ENCODE assay signal across 20 cellular contexts in genomic region chr2:152863826-152864225, GRCh38.
DNase-seq lines count a peak whose midpoint lies in the region; ATAC-seq, FAIRE-seq and TF ChIP-seq lines count a peak whose summit lies in the region.
"Had no signal": no experiment of that assay in that cellular context is flagged by ENCODE, and none has a peak within 500 bp of the region (broad histone marks: within the 10 kb centered on the region; RNA-seq: fewer than 3 reads in every experiment).

No MANE protein-coding gene starts in this region.

- POLR2A ChIA-PET in HepG2 (lab: Yijun Ruan, JAX): no interaction called here
- POLR2A ChIA-PET in K562 (lab: Yijun Ruan, JAX): no interaction called here

- in situ Hi-C loops in HepG2 (cut with HindIII; ENCODE audit: extremely low pct_ligation_motif_present, low pct_unique_long_range_greater_than_20kb): no loop called here
- in situ Hi-C loops in K562 (cut with MboI): no loop called here

- no peak overlapping the region for H3K27ac ChIP-seq in HepG2 (ENCODE audit: extremely low read length, insufficient read depth, low read length)
- no peak overlapping the region for H3K27ac ChIP-seq in right lobe of liver
- H3K27ac ChIP-seq in K562 (ENCODE audit: extremely low read depth, low read depth, low read length): no peak overlapping the region
- H3K27ac ChIP-seq in MM.1S (ENCODE audit: low read length): no peak overlapping the region
- H3K27ac ChIP-seq: 22Rv1; A549; BLaER1 treated with 17β-estradiol and CSF1 and Interleukin-3, amounts not matched to agents 10 nM and 100 nM; C4-2B had no signal

- WGBS in HepG2 (ENCODE audit: low lambda C conversion rate): 2% methylated on average over 1 of the region's 1 CpG
- 38% methylated on average over 1 of the region's 1 CpG for WGBS in right lobe of liver (ENCODE audit: insufficient coverage, low coverage, low lambda C conversion rate, missing lambda C conversion rate)
- WGBS in K562 (ENCODE audit: insufficient coverage, low coverage, missing lambda C conversion rate): 0% methylated on average over 1 of the region's 1 CpG

- H3K79me2 ChIP-seq in HepG2 (ENCODE audit: insufficient read depth, low read length) (no peaks in the 10 kb centered on the region), K562 (ENCODE audit: control insufficient read depth, insufficient read depth, low read length) (no peaks in the 10 kb centered on the region), MM.1S (ENCODE audit: low read length) (no peaks in the 10 kb centered on the region)

- no peaks in the 10 kb centered on the region for H3K27me3 ChIP-seq in HepG2 (ENCODE audit: control insufficient read depth in 1 of 2, insufficient read depth in 2 of 2, low read length in 2 of 2)
- H3K27me3 ChIP-seq in right lobe of liver: no peaks in the 10 kb centered on the region
- H3K27me3 ChIP-seq in K562 (ENCODE audit: control insufficient read depth in 2 of 2, insufficient read depth in 2 of 2, low read length in 2 of 2): no peaks in the 10 kb centered on the region
- no peaks in the 10 kb centered on the region for H3K27me3 ChIP-seq in MM.1S (replicated peaks; ENCODE audit: insufficient read depth, low read length)
- H3K27me3 ChIP-seq: BLaER1 treated with 17β-estradiol and CSF1 and Interleukin-3, amounts not matched to agents 10 nM and 100 nM had no signal

- H4K20me1 ChIP-seq in HepG2 (ENCODE audit: insufficient read depth, low read length) (no peaks in the 10 kb centered on the region), K562 (replicated peaks; ENCODE audit: control insufficient read depth, insufficient read depth, low read length) (no peaks in the 10 kb centered on the region), MM.1S (ENCODE audit: insufficient read depth, low read length) (no peaks in the 10 kb centered on the region)
- H4K20me1 ChIP-seq: BLaER1 treated with 17β-estradiol and CSF1 and Interleukin-3, amounts not matched to agents 10 nM and 100 nM had no signal

- CTCF ChIA-PET in HepG2 (lab: Yijun Ruan, JAX; ENCODE audit: low intra/inter-chr PET ratio, low total read pairs) (no interaction called here), K562 (lab: Yijun Ruan, JAX; ENCODE audit: low intra/inter-chr PET ratio) (no interaction called here)

- ATAC-seq in HepG2 (no peak), right lobe of liver (no peak), K562 (no peak)
- ATAC-seq: A549; CD8-positive, alpha-beta T cell had no signal

- H3K4me3 ChIP-seq in HepG2 (replicated peaks in 1 of 3; ENCODE audit: insufficient read depth in 1 of 3, low read depth in 2 of 3, low read length in 3 of 3): no peak overlapping the region
- no peak overlapping the region for H3K4me3 ChIP-seq in right lobe of liver
- H3K4me3 ChIP-seq in K562: no peak overlapping the region
- H3K4me3 ChIP-seq in MM.1S (ENCODE audit: low read length): no peak overlapping the region
- H3K4me3 ChIP-seq: A549; BLaER1 treated with 17β-estradiol and CSF1 and Interleukin-3, amounts not matched to agents 10 nM and 100 nM had no signal

- TF ChIP-seq RAD21 in HepG2 (CRISPR knock-in tag; IDR thresholded peaks at IDR 0.05) (no peak), K562 (CRISPR knock-in tag; conservative IDR thresholded peaks at IDR 0.05 in 1 of 2, IDR thresholded peaks at IDR 0.05 in 1 of 2) (no peak)

- TF ChIP-seq CTCF in HepG2 (CRISPR knock-in tag; IDR thresholded peaks at IDR 0.05) (no peak), right lobe of liver (IDR thresholded peaks at IDR 0.05) (no peak), K562 (IDR thresholded peaks at IDR 0.05 in 2 of 3, conservative IDR thresholded peaks at IDR 0.05 in 1 of 3; ENCODE audit: insufficient read depth in 2 of 3, low read depth in 1 of 3, low read length in 3 of 3) (no peak), MM.1S (IDR thresholded peaks at IDR 0.05; ENCODE audit: low read length) (no peak)

- no peaks in the 10 kb centered on the region for H3F3A ChIP-seq in MM.1S (ENCODE audit: insufficient read depth, low read length)

- H2AFZ ChIP-seq in HepG2 (ENCODE audit: low read length) (no peak overlapping the region), K562 (ENCODE audit: low read depth, low read length) (no peak overlapping the region), MM.1S (ENCODE audit: low read length) (no peak overlapping the region)

- H3K9ac ChIP-seq in HepG2 (ENCODE audit: insufficient read depth, low read depth, low read length) (no peak overlapping the region), K562 (ENCODE audit: insufficient read depth in 1 of 2, low read depth in 2 of 2, low read length in 2 of 2) (no peak overlapping the region), MM.1S (ENCODE audit: low read length) (no peak overlapping the region)
- H3K9ac ChIP-seq: BLaER1 treated with 17β-estradiol and CSF1 and Interleukin-3, amounts not matched to agents 10 nM and 100 nM had no signal

- no peak for TF ChIP-seq POLR2A in HepG2 (IDR thresholded peaks at IDR 0.05; ENCODE audit: insufficient read depth in 1 of 2, low read depth in 2 of 2, low read length in 2 of 2)
- no peak for TF ChIP-seq POLR2A in right lobe of liver (IDR thresholded peaks at IDR 0.05)
- no peak for TF ChIP-seq POLR2A in K562 (conservative IDR thresholded peaks at IDR 0.05)

- DNase-seq in HepG2 (ENCODE audit: low spot score) (no peak), right lobe of liver (no peak), K562 (ENCODE audit: extremely low read depth in 1 of 4, low spot score in 3 of 4) (no peak), activated T-cell treated with anti-CD3 and anti-CD28 coated beads for 4 hours (no peak), MM.1S (no peak)
- DNase-seq: AML-193; Caco-2; Calu3; CD4-positive, alpha-beta T cell; CD8-positive, alpha-beta T cell; DMS79 treated with DMSO at 0.1 percent for 48 hours; GF-D8 had no signal

- intact Hi-C loops in HepG2 (cut with micrococcal nuclease; ENCODE audit: unreplicated experiment) (no loop called here), right lobe of liver (cut with DNase I) (no loop called here), K562 (cut with micrococcal nuclease) (loop anchor here (5.0 kb wide), 1 partner anchor 653 kb away; no protein-coding TSS in a partner anchor)

- H3K36me3 ChIP-seq in HepG2 (replicated peaks in 1 of 2; ENCODE audit: control insufficient read depth in 1 of 2, insufficient read depth in 2 of 2, low read length in 2 of 2) (no peaks in the 10 kb centered on the region), right lobe of liver (no peaks in the 10 kb centered on the region), K562 (ENCODE audit: control insufficient read depth, insufficient read depth, low read length) (no peaks in the 10 kb centered on the region), MM.1S (replicated peaks; ENCODE audit: insufficient read depth, low read length) (no peaks in the 10 kb centered on the region)
- H3K36me3 ChIP-seq: BLaER1 treated with 17β-estradiol and CSF1 and Interleukin-3, amounts not matched to agents 10 nM and 100 nM had no signal

- H3K9me1 ChIP-seq in K562 (ENCODE audit: control insufficient read depth, insufficient read depth, low read length): no peaks in the 10 kb centered on the region

- H3K4me2 ChIP-seq in HepG2 (ENCODE audit: low read depth, low read length) (no peak overlapping the region), K562 (ENCODE audit: insufficient read depth, low read length) (no peak overlapping the region), MM.1S (ENCODE audit: low read depth, low read length) (no peak overlapping the region)
- H3K4me2 ChIP-seq: A549; BLaER1 treated with 17β-estradiol and CSF1 and Interleukin-3, amounts not matched to agents 10 nM and 100 nM had no signal

- TF ChIP-seq EP300 in HepG2 (IDR thresholded peaks at IDR 0.05; ENCODE audit: low read depth in 2 of 2, low read length in 2 of 2): no peak
- no peak for TF ChIP-seq EP300 in HepG2 (CRISPR knock-in tag; IDR thresholded peaks at IDR 0.05; ENCODE audit: borderline replicate concordance)
- no peak for TF ChIP-seq EP300 in K562 (IDR thresholded peaks at IDR 0.05; ENCODE audit: low read length)

- H3K4me1 ChIP-seq in HepG2 (ENCODE audit: insufficient read depth, low read length) (no peaks in the 10 kb centered on the region), right lobe of liver (no peaks in the 10 kb centered on the region), K562 (replicated peaks in 1 of 2; ENCODE audit: control insufficient read depth in 2 of 2, insufficient read depth in 2 of 2, low read length in 2 of 2) (no peaks in the 10 kb centered on the region), MM.1S (ENCODE audit: low read length) (no peaks in the 10 kb centered on the region)
- H3K4me1 ChIP-seq: A549, Caco-2 had no signal

- FAIRE-seq in HepG2 (lab: Jason Lieb, UNC) (no peak), K562 (lab: Jason Lieb, UNC) (no peak)
- FAIRE-seq: A549, D721Med, G401.6, GM12891, GM19239 had no signal

- no peaks in the 10 kb centered on the region for H3K9me2 ChIP-seq in MM.1S (replicated peaks; ENCODE audit: insufficient read depth, low read length)

- BruUV-seq in HepG2 (replicated peaks; lab: Mats Ljungman, UMichigan) (no TSS peak), K562 (replicated peaks; lab: Mats Ljungman, UMichigan) (no TSS peak)

- peaks cover 37% of the 10 kb centered on the region for H3K9me3 ChIP-seq in HepG2 (ENCODE audit: low read length)
- H3K9me3 ChIP-seq in right lobe of liver: no peaks in the 10 kb centered on the region
- 0 out of 2 replicates have a peak, but pooled peaks cover 5% of the 10 kb centered on the region for H3K9me3 ChIP-seq in K562 (replicated peaks; ENCODE audit: control insufficient read depth, insufficient read depth, low read depth, low read length)
- H3K9me3 ChIP-seq in MM.1S (replicated peaks; ENCODE audit: insufficient read depth, low read length): no peaks in the 10 kb centered on the region

TF ChIP-seq in HepG2, 621 proteins besides CTCF, POLR2A, EP300 and RAD21:
- TF ChIP-seq ZNF619 (CRISPR knock-in tag; IDR thresholded peaks at IDR 0.05) (no peak), ZNF792 (CRISPR knock-in tag; IDR thresholded peaks at IDR 0.05) (peak; percentile 99)

TF ChIP-seq in K562, 482 proteins besides CTCF, POLR2A, EP300 and RAD21 (continues in another document):
- TF ChIP-seq KLF16 (IDR thresholded peaks at IDR 0.05) (no peak), ZNF280B (CRISPR knock-in tag; IDR thresholded peaks at IDR 0.05) (no peak)

Comparison
In these comparisons a context has a peak if more than half of its experiments do, and no peak if none do; other contexts are left out.
1. Of the 241 proteins assayed by ChIP-seq in both HepG2 and K562: peak only in HepG2: none; only in K562: GABPA; in both: none; in neither: 240.